8 cellular contexts compared by ENCODE assay signal in the genomic region with DNA sequence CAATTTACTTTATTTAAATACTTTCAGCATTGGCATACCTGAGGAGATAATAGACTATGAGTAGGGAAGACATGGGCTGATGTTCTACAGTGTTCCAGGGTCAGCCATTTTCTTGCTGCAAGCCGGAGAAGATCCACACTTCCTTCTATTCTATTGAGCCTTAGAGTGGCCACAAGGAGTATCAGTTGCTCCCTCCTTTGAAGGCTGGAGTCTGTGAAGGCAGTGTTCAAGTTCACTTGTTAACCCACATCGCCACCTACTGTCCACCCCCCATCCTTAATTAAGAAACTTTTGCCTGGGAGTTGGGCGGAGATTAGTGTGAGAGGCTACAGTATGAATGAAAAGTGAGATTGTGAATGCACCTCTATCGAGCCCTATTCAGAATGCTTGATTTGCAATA.
DNase-seq lines count a peak whose midpoint lies in the region; ATAC-seq lines count a peak whose summit lies in the region.

No MANE protein-coding gene starts in this region.

- ATAC-seq in GM18907 (IDR thresholded peaks at IDR 0.05; ENCODE audit: unreplicated experiment): peak; percentile 76
- ATAC-seq in activated CD4-positive, CD25-positive, alpha-beta regulatory T cell treated with anti-CD3 and anti-CD28 coated beads, Interleukin-2, amount 50 U/mL, for 24 hours: no peak
- ATAC-seq in GM21825 (IDR thresholded peaks at IDR 0.05; ENCODE audit: unreplicated experiment): no peak

- DNase-seq in CMK (ENCODE audit: low read depth) (peak; percentile 20), HPDE6-E6E7 (ENCODE audit: extremely low spot score) (peak; percentile 67), NCI-H526 (lab: John Stamatoyannopoulos, UW) (peak; percentile 29 to 67), astrocyte of the hippocampus (ENCODE audit: low read depth, low spot score) (peak; percentile 88), kidney tubule cell (ENCODE audit: low spot score) (peak; percentile 78)

Comparison
In these comparisons a context has a peak if more than half of its experiments do, and no peak if none do; other contexts are left out.
1. DNase-seq: peak in every context shown above with its lines; median percentile 88 in astrocyte of the hippocampus; 78 in kidney tubule cell; 67 in HPDE6-E6E7; 48 in NCI-H526; 20 in CMK.